1 cellular context compared by ENCODE assay signal in the genomic region with DNA sequence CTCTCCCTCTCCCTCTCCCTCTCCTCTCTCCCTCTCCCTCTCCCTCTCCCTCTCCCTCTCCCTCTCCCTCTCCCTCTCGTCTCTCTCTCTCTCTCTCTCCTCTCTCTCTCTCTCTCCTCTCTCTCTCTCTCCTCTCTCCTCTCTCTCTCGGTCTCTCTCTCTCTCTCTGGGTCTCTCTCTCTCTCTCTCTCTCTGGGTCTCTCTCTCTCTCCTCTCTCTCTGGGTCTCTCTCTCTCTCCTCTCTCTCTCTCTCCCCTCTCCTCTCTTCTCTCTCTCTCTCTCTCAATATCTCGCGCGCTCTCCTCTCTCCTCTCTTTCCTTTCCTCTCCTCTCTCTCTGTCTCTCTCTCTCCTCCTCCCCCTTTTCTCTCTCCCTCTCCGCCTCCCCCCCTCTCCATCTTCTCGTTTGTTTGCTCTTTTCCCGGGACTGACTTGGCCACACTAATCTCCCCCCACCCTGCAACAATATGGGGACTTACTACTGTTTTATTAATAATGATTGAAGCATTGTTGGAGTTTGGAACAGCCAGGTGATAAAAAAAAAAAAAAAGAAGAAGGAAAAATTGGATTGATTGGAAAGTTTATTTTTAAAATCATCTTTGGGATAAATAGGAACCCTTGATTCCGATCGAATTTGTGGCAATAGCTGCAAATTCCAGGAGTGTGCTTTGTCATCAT.
A peak's percentile ranks its signal among the peaks of the same experiment; 100 is the strongest.
TF ChIP-seq lines count a peak whose summit lies in the region.

No MANE protein-coding gene starts in this region.

TF ChIP-seq in HepG2, 621 proteins besides CTCF, POLR2A, EP300 and RAD21 (continued from another document):
- TF ChIP-seq, protein P1, sequence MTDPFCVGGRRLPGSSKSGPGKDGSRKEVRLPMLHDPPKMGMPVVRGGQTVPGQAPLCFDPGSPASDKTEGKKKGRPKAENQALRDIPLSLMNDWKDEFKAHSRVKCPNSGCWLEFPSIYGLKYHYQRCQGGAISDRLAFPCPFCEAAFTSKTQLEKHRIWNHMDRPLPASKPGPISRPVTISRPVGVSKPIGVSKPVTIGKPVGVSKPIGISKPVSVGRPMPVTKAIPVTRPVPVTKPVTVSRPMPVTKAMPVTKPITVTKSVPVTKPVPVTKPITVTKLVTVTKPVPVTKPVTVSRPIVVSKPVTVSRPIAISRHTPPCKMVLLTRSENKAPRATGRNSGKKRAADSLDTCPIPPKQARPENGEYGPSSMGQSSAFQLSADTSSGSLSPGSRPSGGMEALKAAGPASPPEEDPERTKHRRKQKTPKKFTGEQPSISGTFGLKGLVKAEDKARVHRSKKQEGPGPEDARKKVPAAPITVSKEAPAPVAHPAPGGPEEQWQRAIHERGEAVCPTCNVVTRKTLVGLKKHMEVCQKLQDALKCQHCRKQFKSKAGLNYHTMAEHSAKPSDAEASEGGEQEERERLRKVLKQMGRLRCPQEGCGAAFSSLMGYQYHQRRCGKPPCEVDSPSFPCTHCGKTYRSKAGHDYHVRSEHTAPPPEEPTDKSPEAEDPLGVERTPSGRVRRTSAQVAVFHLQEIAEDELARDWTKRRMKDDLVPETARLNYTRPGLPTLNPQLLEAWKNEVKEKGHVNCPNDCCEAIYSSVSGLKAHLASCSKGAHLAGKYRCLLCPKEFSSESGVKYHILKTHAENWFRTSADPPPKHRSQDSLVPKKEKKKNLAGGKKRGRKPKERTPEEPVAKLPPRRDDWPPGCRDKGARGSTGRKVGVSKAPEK (CRISPR knock-in tag; IDR thresholded peaks at IDR 0.05; ENCODE audit: borderline replicate concordance) = peak; percentile 91
- TF ChIP-seq ZNF564 (CRISPR knock-in tag; IDR thresholded peaks at IDR 0.05) = no peak
